ENCODE assay signal across 13 cellular contexts in genomic region chr3:98513136-98513535, GRCh38. TPM values are rescaled to one million over a fixed set of nuclear protein-coding genes. Genes with fewer than 3 reads are reported as not detected.
DNase-seq lines count a peak whose midpoint lies in the region; TF ChIP-seq lines count a peak whose summit lies in the region.
"Had no signal": no experiment of that assay in that cellular context is flagged by ENCODE, and none has a peak within 500 bp of the region (broad histone marks: within the 10 kb centered on the region; RNA-seq: fewer than 3 reads in every experiment).

No MANE protein-coding gene starts in this region.

- H3K36me3 Mint-ChIP-seq in CD14-positive monocyte (peaks cover 56% of the 10 kb centered on the region in 2 donors), neural progenitor cell (peaks cover 14% of the 10 kb centered on the region), endothelial cell (ENCODE audit: low read depth, unreplicated experiment) (peaks cover 8% of the 10 kb centered on the region)

- intact Hi-C loops in CD14-positive monocyte (cut with micrococcal nuclease) = no loop called here
- intact Hi-C loops in tibial artery (cut with DNase I; ENCODE audit: low total_unique reads) = no loop called here

- H3K27ac ChIP-seq in tibial artery (no peak overlapping the region), neural progenitor cell (no peak overlapping the region)
- H3K27ac ChIP-seq: lower lobe of right lung, right lobe of liver had no signal

- no peaks in the 10 kb centered on the region for H3K27me3 Mint-ChIP-seq in CD14-positive monocyte (ENCODE audit: low read depth in 3 of 3)
- H3K27me3 Mint-ChIP-seq in neural progenitor cell (ENCODE audit: insufficient read depth, low read depth) = no peaks in the 10 kb centered on the region
- H3K27me3 Mint-ChIP-seq in endothelial cell (ENCODE audit: unreplicated experiment) = no peaks in the 10 kb centered on the region

- DNase-seq in CD14-positive monocyte (ENCODE audit: low spot score) (peak; percentile 72), HPDE6-E6E7 (ENCODE audit: extremely low spot score) (peak; percentile 86), adipocyte (ENCODE audit: low read depth) (peak; percentile 29), kidney tubule cell (ENCODE audit: low spot score) (peak; percentile 64), tibial artery (no peak), neural progenitor cell (ENCODE audit: low spot score) (no peak), hippocampal formation (lab: John Stamatoyannopoulos, UW) (no peak), endothelial cell (ENCODE audit: low spot score) (no peak)
- DNase-seq: HFFc6, lower lobe of right lung, NCI-H2227 treated with DMSO at 0.1 percent for 48 hours, right lobe of liver had no signal

- H3K27ac Mint-ChIP-seq in CD14-positive monocyte (peak overlapping the region in 6 of 7 donors; percentile 2 to 77 (median 52)), neural progenitor cell (no peak overlapping the region), endothelial cell (ENCODE audit: unreplicated experiment) (no peak overlapping the region)
- H3K27ac Mint-ChIP-seq: HFFc6; T-helper 1 cell treated with Interleukin-12 subunit alpha and Interleukin-12 subunit beta and Interleukin-4 antibody, amounts not matched to agents 30 μg/mL and 1 μg/mL, for 36 hours had no signal

- H3K9ac ChIP-seq in adipocyte (ENCODE audit: low read length) (no peak overlapping the region), neural progenitor cell (no peak overlapping the region)

- no peaks in the 10 kb centered on the region for H3F3A ChIP-seq in neural progenitor cell (ENCODE audit: low read depth)

- H3K4me1 Mint-ChIP-seq in CD14-positive monocyte = peaks cover 16% of the 10 kb centered on the region
- no peaks in the 10 kb centered on the region for H3K4me1 Mint-ChIP-seq in neural progenitor cell
- H3K4me1 Mint-ChIP-seq in endothelial cell (ENCODE audit: unreplicated experiment) = no peaks in the 10 kb centered on the region

- H2AFZ ChIP-seq in neural progenitor cell (replicated peaks) = no peak overlapping the region

- H3K4me3 Mint-ChIP-seq in CD14-positive monocyte (no peak overlapping the region), neural progenitor cell (no peak overlapping the region), endothelial cell (ENCODE audit: unreplicated experiment) (no peak overlapping the region)
- H3K4me3 Mint-ChIP-seq: HFFc6; T-helper 1 cell treated with Interleukin-12 subunit alpha and Interleukin-12 subunit beta and Interleukin-4 antibody, amounts not matched to agents 30 μg/mL and 1 μg/mL, for 36 hours had no signal

- H3K9me3 Mint-ChIP-seq in CD14-positive monocyte (no peaks in the 10 kb centered on the region), neural progenitor cell (no peaks in the 10 kb centered on the region), endothelial cell (ENCODE audit: unreplicated experiment) (no peaks in the 10 kb centered on the region)
- H3K9me3 Mint-ChIP-seq: HFFc6; T-helper 1 cell treated with Interleukin-12 subunit alpha and Interleukin-12 subunit beta and Interleukin-4 antibody, amounts not matched to agents 30 μg/mL and 1 μg/mL, for 36 hours had no signal

- H3K4me3 ChIP-seq in adipocyte (ENCODE audit: low read length) (no peak overlapping the region), tibial artery (no peak overlapping the region), neural progenitor cell (no peak overlapping the region)
- H3K4me3 ChIP-seq: lower lobe of right lung, right lobe of liver had no signal

- H3K27me3 ChIP-seq in adipocyte (replicated peaks; ENCODE audit: control insufficient read depth, insufficient read depth, low read length) = no peaks in the 10 kb centered on the region
- H3K27me3 ChIP-seq in tibial artery = no peaks in the 10 kb centered on the region
- no peaks in the 10 kb centered on the region for H3K27me3 ChIP-seq in neural progenitor cell
- H3K27me3 ChIP-seq: right lobe of liver had no signal

- H3K4me2 ChIP-seq in neural progenitor cell = no peak overlapping the region

- H4K20me1 ChIP-seq in neural progenitor cell (ENCODE audit: low read depth) = no peaks in the 10 kb centered on the region

- peaks cover 30% of the 10 kb centered on the region for H3K36me3 ChIP-seq in adipocyte (ENCODE audit: control insufficient read depth, insufficient read depth, low read length, severe bottlenecking)
- H3K36me3 ChIP-seq in tibial artery = peaks cover 23 to 63% (median 56%) of the 10 kb centered on the region in 3 donors
- peaks cover 6% of the 10 kb centered on the region for H3K36me3 ChIP-seq in neural progenitor cell

- no peak for TF ChIP-seq CTCF in CD14-positive monocyte (IDR thresholded peaks at IDR 0.05)
- no peak for TF ChIP-seq CTCF in tibial artery (IDR thresholded peaks at IDR 0.05)
- no peak for TF ChIP-seq CTCF in neural progenitor cell (IDR thresholded peaks at IDR 0.05)
- no peak for TF ChIP-seq CTCF in endothelial cell (IDR thresholded peaks at IDR 0.05; ENCODE audit: unreplicated experiment)

- H3K9me3 ChIP-seq in adipocyte (ENCODE audit: control insufficient read depth, low read length) (no peaks in the 10 kb centered on the region), tibial artery (no peaks in the 10 kb centered on the region), neural progenitor cell (ENCODE audit: low read depth) (no peaks in the 10 kb centered on the region)
- H3K9me3 ChIP-seq: lower lobe of right lung, right lobe of liver had no signal

- H3K79me2 ChIP-seq in neural progenitor cell (ENCODE audit: low read depth) = peaks cover 2% of the 10 kb centered on the region

- H3K4me1 ChIP-seq in adipocyte (ENCODE audit: control insufficient read depth, insufficient read depth, low read length) (peaks cover 8% of the 10 kb centered on the region), tibial artery (no peaks in the 10 kb centered on the region), neural progenitor cell (no peaks in the 10 kb centered on the region)
- H3K4me1 ChIP-seq: lower lobe of right lung, right lobe of liver had no signal

RNA-seq across cellular contexts. Expression of gene CLDND1, which starts 9.6 kb away (rescaled TPM):
- polyA plus RNA-seq in CD14-positive monocyte = 10 to 100 TPM; 65.3 to 76.0 TPM
- total RNA-seq in neural progenitor cell (ENCODE audit: low replicate concordance) = 110 and 176 TPM in 2 replicates
- 118 TPM for total RNA-seq in endothelial cell (ENCODE audit: unreplicated experiment)

RNA-seq across cellular contexts. Expression of gene OR5K2, which starts 15.7 kb away (rescaled TPM):
- polyA plus RNA-seq in CD14-positive monocyte = not detected
- total RNA-seq in neural progenitor cell (ENCODE audit: low replicate concordance) (not detected in 2 replicates), endothelial cell (ENCODE audit: unreplicated experiment) (not detected)
- total RNA-seq: HFFc6, lower lobe of right lung, right lobe of liver had no signal

RNA-seq across cellular contexts. Expression of gene GPR15, which starts 18.6 kb away (rescaled TPM):
- not detected for polyA plus RNA-seq in CD14-positive monocyte
- total RNA-seq in neural progenitor cell (ENCODE audit: low replicate concordance) (not detected in 2 replicates), endothelial cell (ENCODE audit: unreplicated experiment) (not detected)
- total RNA-seq: HFFc6, right lobe of liver had no signal

RNA-seq across cellular contexts. Expression of gene OR5K1, which starts 50.1 kb away (rescaled TPM):
- polyA plus RNA-seq in CD14-positive monocyte = not detected
- total RNA-seq in neural progenitor cell (ENCODE audit: low replicate concordance) = not detected in 2 replicates
- not detected for total RNA-seq in endothelial cell (ENCODE audit: unreplicated experiment)
- total RNA-seq: HFFc6, lower lobe of right lung, right lobe of liver had no signal

Comparison
In these comparisons a context has a peak if more than half of its experiments do, and no peak if none do; other contexts are left out.
1. DNase-seq: peak in CD14-positive monocyte (single experiment), HPDE6-E6E7 (single experiment), adipocyte (single experiment) and kidney tubule cell (single experiment); none in tibial artery (0 of 2), neural progenitor cell (single experiment), hippocampal formation (0 of 2) and endothelial cell (single experiment).
2. H3K27ac Mint-ChIP-seq: peak in CD14-positive monocyte (6 of 7); none in neural progenitor cell (single experiment) and endothelial cell (single experiment).